Comparison of ENCODE assay signal across 10 cellular contexts in the genomic region with DNA sequence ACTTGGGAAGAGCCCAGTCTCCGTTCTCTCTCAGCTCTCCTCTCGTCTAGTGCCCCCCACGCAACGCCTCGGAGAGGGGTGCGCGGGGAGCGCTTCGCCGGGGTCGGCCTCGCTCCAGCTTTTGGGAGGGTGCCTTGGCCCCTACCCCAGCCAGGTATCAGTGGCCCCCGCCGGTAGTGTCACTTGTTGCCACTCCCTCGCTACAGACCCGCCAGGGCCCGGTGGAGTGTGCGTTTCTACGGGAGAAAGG. TPM values are rescaled to one million over a fixed set of nuclear protein-coding genes. Genes with fewer than 3 reads are reported as not detected.
A peak's percentile ranks its signal among the peaks of the same experiment; 100 is the strongest.
DNase-seq lines count a peak whose midpoint lies in the region; ATAC-seq and TF ChIP-seq lines count a peak whose summit lies in the region.
"Had no signal": no experiment of that assay in that cellular context is flagged by ENCODE, and none has a peak within 500 bp of the region (broad histone marks: within the 10 kb centered on the region; RNA-seq: fewer than 3 reads in every experiment).

No MANE protein-coding gene starts in this region.

- H3K9me3 ChIP-seq in upper lobe of left lung, result no peaks in the 10 kb centered on the region

- DNase-seq in NCI-H748 (lab: John Stamatoyannopoulos, UW; ENCODE audit: unreplicated experiment) (peak; percentile 24), NCI-H748 treated with DMSO at 0.1 percent for 48 hours (lab: John Stamatoyannopoulos, UW) (no peak), epithelial cell of prostate (ENCODE audit: low read depth, low spot score) (no peak), upper lobe of left lung (no peak), GM10266 (ENCODE audit: extremely low spot score) (no peak)
- DNase-seq: activated effector memory CD4-positive, alpha-beta T cell treated with Interleukin-2 at 50 U/mL for 16 hours had no signal

- H3K9me3 Mint-ChIP-seq in nephron, result peaks cover 3% of the 10 kb centered on the region
- H3K9me3 Mint-ChIP-seq: T-helper 2 cell treated with Interferon-gamma antibody and Interleukin-4, amounts not matched to agents 5 μg/mL and 100 μg/mL, for 36 hours had no signal

- peaks cover 0 to 13% (median 4%) of the 10 kb centered on the region in 4 donors for H3K27me3 ChIP-seq in upper lobe of left lung

- WGBS in upper lobe of left lung, 2 donors, result 6 to 7% methylated on average over 12 to 17 of the region's 19 CpGs

- peak overlapping the region; percentile 97 to 99 (median 99) for H3K4me3 Mint-ChIP-seq in nephron
- H3K4me3 Mint-ChIP-seq: T-helper 2 cell treated with Interferon-gamma antibody and Interleukin-4, amounts not matched to agents 5 μg/mL and 100 μg/mL, for 36 hours had no signal

- H3K27me3 Mint-ChIP-seq in nephron (ENCODE audit: low read depth), result peaks cover 23% of the 10 kb centered on the region

- ATAC-seq in upper lobe of left lung (ENCODE audit: low FRiP score in 2 of 2) (no peak), HG02840 (IDR thresholded peaks at IDR 0.05; ENCODE audit: low FRiP score, unreplicated experiment) (no peak), GM18909 (IDR thresholded peaks at IDR 0.05; ENCODE audit: poor library complexity, unreplicated experiment) (no peak)

- H3K27ac ChIP-seq in epithelial cell of prostate (peak overlapping the region; percentile 45), upper lobe of left lung (peak overlapping the region; percentile 83 to 84 (median 84))

- H3K36me3 Mint-ChIP-seq in nephron (ENCODE audit: low read depth), result peaks cover 9% of the 10 kb centered on the region

- peaks cover 35% of the 10 kb centered on the region for H3K4me1 Mint-ChIP-seq in nephron

- H3K36me3 ChIP-seq in upper lobe of left lung, result no peaks in the 10 kb centered on the region

- H3K4me3 ChIP-seq in upper lobe of left lung, result peak overlapping the region; percentile 19 to 56 (median 46)

- TF ChIP-seq CTCF in nephron (IDR thresholded peaks at IDR 0.05; ENCODE audit: unreplicated experiment in 3 of 3) (no peak), upper lobe of left lung (IDR thresholded peaks at IDR 0.05) (no peak), GM10266 (IDR thresholded peaks at IDR 0.05; ENCODE audit: control insufficient read depth, insufficient read depth, low read depth, missing control alignments) (no peak)

- peak in 1 of 4 donors; percentile 20 for TF ChIP-seq POLR2A in upper lobe of left lung (IDR thresholded peaks at IDR 0.05)

- H3K27ac Mint-ChIP-seq in nephron, result peak overlapping the region; percentile 96 to 100 (median 99)
- H3K27ac Mint-ChIP-seq: T-helper 2 cell treated with Interferon-gamma antibody and Interleukin-4, amounts not matched to agents 5 μg/mL and 100 μg/mL, for 36 hours had no signal

- H3K4me1 ChIP-seq in upper lobe of left lung, result peaks cover 0 to 31% (median 11%) of the 10 kb centered on the region in 4 donors

- no peak for TF ChIP-seq EP300 in upper lobe of left lung (IDR thresholded peaks at IDR 0.05)

RNA-seq across cellular contexts. Expression of gene CDH11, which starts 0.8 kb away (rescaled TPM):
- total RNA-seq in upper lobe of left lung, result 100 to 1,000 TPM in 2 of 6 donors, 10 to 100 TPM in 4; 20.9 to 164 (median 74.2) TPM
